ENCODE assay signal across 13 cellular contexts in the genomic region with DNA sequence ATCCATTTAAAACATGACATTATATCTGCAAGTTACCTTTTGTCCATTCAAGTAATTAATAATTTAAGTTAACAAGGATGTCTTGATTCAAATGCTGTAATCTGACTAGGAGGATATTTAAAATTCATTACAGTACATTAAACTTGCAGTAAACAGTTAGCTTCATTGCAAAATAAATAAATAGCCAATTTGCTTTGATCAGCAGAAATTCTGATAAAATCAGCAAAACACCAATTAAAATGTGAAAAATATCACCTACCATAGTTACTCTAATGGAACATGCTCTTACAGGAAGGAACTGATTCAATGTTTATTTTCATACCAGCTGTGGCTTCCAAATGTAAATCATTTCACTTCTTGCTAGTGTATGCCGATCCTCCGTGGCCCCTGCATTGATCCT.
"Had no signal": no experiment of that assay in that cellular context is flagged by ENCODE, and none has a peak within 500 bp of the region (broad histone marks: within the 10 kb centered on the region; RNA-seq: fewer than 3 reads in every experiment).

No MANE protein-coding gene starts in this region.

- DNase-seq: activated effector memory CD4-positive, alpha-beta T cell treated with anti-CD3 and anti-CD28 coated beads, Interleukin-2, amount 50 U/mL, for 16 hours; left ventricle myocardium inferior; mesenchymal stem cell; pancreas; stimulated activated CD4-positive, alpha-beta T cell treated with anti-CD3 and anti-CD28 coated beads, Interleukin-12 subunit alpha, Interleukin-12 subunit beta, amount 100 ng/mL, for 4 hours; stimulated activated CD4-positive, alpha-beta T cell treated with anti-CD3 and anti-CD28 coated beads, Interleukin-2, amount 100 ng/mL, for 24 hours; stimulated activated naive B cell treated with anti-CD40 and anti-IgM and Interleukin-4, amounts not matched to agents 10 μg/mL and 1 μg/mL and 100 μg/mL, for 72 hours; SW 1271; uterus had no signal

- H3K27ac ChIP-seq: left ventricle myocardium inferior, pancreas, tibial nerve, uterus had no signal

- H3K36me3 ChIP-seq: left ventricle myocardium inferior, pancreas, tibial nerve, uterus had no signal

- H3K4me1 ChIP-seq: left ventricle myocardium inferior, pancreas, tibial nerve, uterus had no signal

- H3K9me3 Mint-ChIP-seq: activated naive CD4-positive, alpha-beta T cell treated with anti-CD3 and anti-CD28 coated beads, Interleukin-2, amount 50 U/mL, for 24 hours; stimulated activated naive B cell treated with anti-CD40 and anti-IgM and Interleukin-4, amounts not matched to agents 10 μg/mL and 1 μg/mL and 100 μg/mL, for 72 hours had no signal

- H3K4me1 Mint-ChIP-seq: activated naive CD4-positive, alpha-beta T cell treated with anti-CD3 and anti-CD28 coated beads, Interleukin-2, amount 50 U/mL, for 24 hours; stimulated activated naive B cell treated with anti-CD40 and anti-IgM and Interleukin-4, amounts not matched to agents 10 μg/mL and 1 μg/mL and 100 μg/mL, for 72 hours had no signal

- H3K4me3 ChIP-seq: left ventricle myocardium inferior, pancreas, tibial nerve, uterus had no signal

- H3K9me3 ChIP-seq: left ventricle myocardium inferior, pancreas, tibial nerve, uterus had no signal

- H3K4me3 Mint-ChIP-seq: activated naive CD4-positive, alpha-beta T cell treated with anti-CD3 and anti-CD28 coated beads, Interleukin-2, amount 50 U/mL, for 24 hours; stimulated activated naive B cell treated with anti-CD40 and anti-IgM and Interleukin-4, amounts not matched to agents 10 μg/mL and 1 μg/mL and 100 μg/mL, for 72 hours had no signal

- FAIRE-seq: pancreas had no signal

- H3K27me3 ChIP-seq: tibial nerve had no signal

- H3K27ac Mint-ChIP-seq: activated naive CD4-positive, alpha-beta T cell treated with anti-CD3 and anti-CD28 coated beads, Interleukin-2, amount 50 U/mL, for 24 hours; stimulated activated naive B cell treated with anti-CD40 and anti-IgM and Interleukin-4, amounts not matched to agents 10 μg/mL and 1 μg/mL and 100 μg/mL, for 72 hours had no signal

- H3K36me3 Mint-ChIP-seq: activated naive CD4-positive, alpha-beta T cell treated with anti-CD3 and anti-CD28 coated beads, Interleukin-2, amount 50 U/mL, for 24 hours; stimulated activated naive B cell treated with anti-CD40 and anti-IgM and Interleukin-4, amounts not matched to agents 10 μg/mL and 1 μg/mL and 100 μg/mL, for 72 hours had no signal

- ATAC-seq: activated CD4-positive, CD25-positive, alpha-beta regulatory T cell treated with anti-CD3 and anti-CD28 coated beads, Interleukin-2, amount 50 U/mL, for 24 hours; esophagus mucosa; pancreas; stimulated activated naive B cell treated with anti-CD40 and anti-IgM and Interleukin-4, amounts not matched to agents 10 μg/mL and 1 μg/mL and 100 μg/mL, for 72 hours had no signal
